Comparison of ENCODE assay signal across 8 cellular contexts in the genomic region with DNA sequence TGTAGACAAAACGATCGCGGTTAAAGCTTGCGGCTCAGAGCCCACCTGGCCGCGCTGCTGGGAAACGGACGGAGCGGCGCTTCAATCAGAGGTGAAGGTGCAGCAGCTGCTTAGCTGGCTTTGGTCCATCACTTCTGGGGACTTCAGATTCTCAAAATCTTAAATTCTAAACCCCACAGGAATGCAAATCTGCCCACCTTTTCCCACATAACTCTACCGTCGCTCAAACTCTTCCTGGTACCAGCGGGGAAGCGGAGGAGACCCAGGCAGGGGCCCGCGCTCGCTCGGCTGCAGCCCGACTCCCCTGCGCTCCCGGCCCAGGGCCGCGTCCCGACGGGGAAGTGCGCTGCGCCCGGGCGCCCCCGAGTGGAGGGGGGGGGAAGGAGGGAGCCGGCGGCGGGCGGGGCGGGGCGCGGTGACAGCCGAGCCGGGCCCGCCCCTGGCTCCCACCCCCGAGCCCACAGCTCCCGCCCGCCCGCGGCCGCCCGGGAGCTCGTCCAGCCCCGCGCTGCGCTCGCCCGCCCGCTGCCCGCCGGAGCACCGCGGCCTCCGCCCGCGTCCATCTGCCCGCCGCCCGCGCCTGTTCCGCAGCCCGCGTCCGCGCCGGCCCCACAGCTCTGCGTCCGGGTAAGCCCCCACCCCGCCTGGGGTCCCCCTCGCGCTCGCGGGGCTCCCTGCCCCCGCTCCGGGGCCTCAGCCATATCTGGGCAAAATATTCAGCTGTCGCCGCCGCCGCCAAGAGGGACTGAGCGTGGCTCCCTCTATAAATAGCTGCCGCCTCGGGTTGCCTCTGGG. TPM values are rescaled to one million over a fixed set of nuclear protein-coding genes. Genes with fewer than 3 reads are reported as not detected.
DNase-seq lines count a peak whose midpoint lies in the region; ATAC-seq, FAIRE-seq and TF ChIP-seq lines count a peak whose summit lies in the region.

TSS of gene TMOD1 (plus strand) at position 490 of the 795 bp plus-strand sequence. CDS start 22,523 bp downstream, outside the sequence.

- peak within 1 kb of the TSS; percentile 24 for H3K27ac Mint-ChIP-seq in T-helper 17 cell

- no peaks in the 10 kb centered on the region for H3K9me1 ChIP-seq in keratinocyte (ENCODE audit: control insufficient read depth, extremely low read depth, insufficient read depth, low read length)

- peaks cover 42% of the 10 kb centered on the region for H3K27me3 ChIP-seq in GM23248 (replicated peaks; ENCODE audit: insufficient read depth)
- H3K27me3 ChIP-seq in Loucy (ENCODE audit: insufficient read depth, low read length, poor library complexity, severe bottlenecking) = peaks cover 16% of the 10 kb centered on the region
- peaks cover 19% of the 10 kb centered on the region for H3K27me3 ChIP-seq in mammary epithelial cell (ENCODE audit: insufficient read depth, low read length)
- H3K27me3 ChIP-seq in keratinocyte (ENCODE audit: control insufficient read depth, extremely low read depth, insufficient read depth, low read length) = peaks cover 60% of the 10 kb centered on the region

- H3K4me1 ChIP-seq in GM23248 (ENCODE audit: insufficient read depth) = no peaks in the 10 kb centered on the region
- peaks cover 6% of the 10 kb centered on the region for H3K4me1 ChIP-seq in Loucy (ENCODE audit: insufficient read depth, low read length, poor library complexity, severe bottlenecking)
- H3K4me1 ChIP-seq in mammary epithelial cell (ENCODE audit: insufficient read depth, low read length) = peaks cover 13% of the 10 kb centered on the region
- H3K4me1 ChIP-seq in keratinocyte (ENCODE audit: control insufficient read depth, extremely low read depth, insufficient read depth, low read length) = no peaks in the 10 kb centered on the region

- H3K9me2 ChIP-seq in GM23248 (ENCODE audit: insufficient read depth) (no peaks in the 10 kb centered on the region), Loucy (replicated peaks; ENCODE audit: low read depth, low read length) (no peaks in the 10 kb centered on the region)

- FAIRE-seq in keratinocyte (lab: Jason Lieb, UNC) = no peak

- H3K4me3 ChIP-seq in GM23248 = peak within 1 kb of the TSS; percentile 73
- H3K4me3 ChIP-seq in Loucy (ENCODE audit: low read length, poor library complexity, severe bottlenecking) = peak within 1 kb of the TSS; percentile 67
- peak within 1 kb of the TSS; percentile 46 to 52 (median 46) for H3K4me3 ChIP-seq in mammary epithelial cell (replicated peaks in 1 of 3; ENCODE audit: insufficient read depth in 1 of 3, low read depth in 2 of 3, low read length in 3 of 3)
- H3K4me3 ChIP-seq in keratinocyte (ENCODE audit: control insufficient read depth in 2 of 3, extremely low read depth in 1 of 3, insufficient read depth in 2 of 3, low read depth in 1 of 3, low read length in 3 of 3) = peak within 1 kb of the TSS; percentile 29 to 40 (median 30)

- H2AFZ ChIP-seq in GM23248 (peak within 1 kb of the TSS; percentile 62), Loucy (ENCODE audit: low read length) (peak within 1 kb of the TSS; percentile 60), mammary epithelial cell (ENCODE audit: low read depth, low read length) (peak within 1 kb of the TSS; percentile 83), keratinocyte (ENCODE audit: control insufficient read depth, low read length) (no peak within 1 kb of the TSS)

- no peaks in the 10 kb centered on the region for H4K20me1 ChIP-seq in GM23248 (ENCODE audit: insufficient read depth)
- no peaks in the 10 kb centered on the region for H4K20me1 ChIP-seq in Loucy (ENCODE audit: insufficient read depth, low read length, poor library complexity, severe bottlenecking)
- no peaks in the 10 kb centered on the region for H4K20me1 ChIP-seq in mammary epithelial cell (ENCODE audit: insufficient read depth, low read length)
- peaks cover 3% of the 10 kb centered on the region for H4K20me1 ChIP-seq in keratinocyte (ENCODE audit: control insufficient read depth, extremely low read depth, insufficient read depth, low read length)

- H3K36me3 ChIP-seq in GM23248 (ENCODE audit: low read depth) (no peaks in the 10 kb centered on the region), Loucy (ENCODE audit: insufficient read depth, low read length) (no peaks in the 10 kb centered on the region), mammary epithelial cell (ENCODE audit: insufficient read depth, low read length) (no peaks in the 10 kb centered on the region), keratinocyte (ENCODE audit: control insufficient read depth in 2 of 2, extremely low read depth in 1 of 2, insufficient read depth in 2 of 2, low read length in 2 of 2) (no peaks in the 10 kb centered on the region)

- peaks cover 11% of the 10 kb centered on the region for H3K36me3 Mint-ChIP-seq in T-helper 17 cell (ENCODE audit: low read depth)

- no TSS peak for BruUV-seq in mammary epithelial cell (replicated peaks; lab: Mats Ljungman, UMichigan)

- peak; percentile 77 for ATAC-seq in T-helper 17 cell

- intact Hi-C loops in mammary epithelial cell (cut with micrococcal nuclease) = no loop called here

- H3K4me3 Mint-ChIP-seq in T-helper 17 cell = peak within 1 kb of the TSS; percentile 81

- H3F3A ChIP-seq in GM23248 (ENCODE audit: insufficient read depth) (no peaks in the 10 kb centered on the region), Loucy (ENCODE audit: low read depth) (0 out of 2 replicates have a peak, but pooled peaks cover 3% of the 10 kb centered on the region)

- CTCF ChIA-PET in mammary epithelial cell (lab: Charles Lee; ENCODE audit: low non-redundant PET) = interaction anchor here (1.7 kb wide), 1 partner anchor 97 kb away, joined by 6 read pairs; no protein-coding TSS in a partner anchor

- peaks cover 15% of the 10 kb centered on the region for H3K27me3 Mint-ChIP-seq in T-helper 17 cell

- H3K4me1 Mint-ChIP-seq in T-helper 17 cell = peaks cover 12% of the 10 kb centered on the region

- H3K79me2 ChIP-seq in GM23248 (ENCODE audit: insufficient read depth) (no peaks in the 10 kb centered on the region), Loucy (ENCODE audit: insufficient read depth, low read length) (no peaks in the 10 kb centered on the region), mammary epithelial cell (ENCODE audit: insufficient read depth, low read length) (no peaks in the 10 kb centered on the region), keratinocyte (ENCODE audit: control insufficient read depth, insufficient read depth, low read length) (no peaks in the 10 kb centered on the region)

- H3K9ac ChIP-seq in GM23248 = no peak within 1 kb of the TSS
- H3K9ac ChIP-seq in Loucy (ENCODE audit: low read depth, low read length, poor library complexity, severe bottlenecking) = no peak within 1 kb of the TSS
- H3K9ac ChIP-seq in mammary epithelial cell (ENCODE audit: insufficient read depth, low read length) = no peak within 1 kb of the TSS
- H3K9ac ChIP-seq in keratinocyte (ENCODE audit: control insufficient read depth, extremely low read depth, insufficient read depth, low read length) = no peak within 1 kb of the TSS

- in situ Hi-C loops in G401 (cut with HindIII; ENCODE audit: low sequenced_read_pairs) = no loop called here
- in situ Hi-C loops in GM23248 (cut with MboI) = no loop called here
- in situ Hi-C loops in mammary epithelial cell (cut with MboI; ENCODE audit: low sequenced_read_pairs in 2 of 2) = no loop called here

- TF ChIP-seq CTCF in Loucy (conservative IDR thresholded peaks at IDR 0.05; ENCODE audit: low read length) (0 out of 2 replicates have a peak, but pooled peaks have one; percentile 10), mammary epithelial cell (conservative IDR thresholded peaks at IDR 0.05 in 1 of 2, IDR thresholded peaks at IDR 0.05 in 1 of 2; ENCODE audit: extremely low read depth in 1 of 2, insufficient read depth in 1 of 2, low read depth in 1 of 2, low read length in 2 of 2) (peak in 1 of 2 donors; percentile 19), keratinocyte (optimal IDR thresholded peaks at IDR 0.05 in 1 of 3, IDR thresholded peaks at IDR 0.05 in 1 of 3, conservative IDR thresholded peaks at IDR 0.05 in 1 of 3; ENCODE audit: extremely low read depth in 1 of 3, insufficient read depth in 2 of 3, low read length in 3 of 3) (peak in 1 of 3 experiments; percentile 40)

- peak; percentile 76 for DNase-seq in G401 (ENCODE audit: low spot score)
- peak; percentile 66 for DNase-seq in GM23248
- DNase-seq in T-helper 17 cell = peak; percentile 13 to 37 (median 21)
- DNase-seq in mammary epithelial cell = peak; percentile 52
- DNase-seq in keratinocyte (ENCODE audit: low read depth, low spot score) = no peak
- DNase-seq in stimulated activated CD4-positive, alpha-beta T cell treated with anti-CD3 and anti-CD28 coated beads, Interleukin-12 subunit alpha, Interleukin-12 subunit beta, amount 100 ng/mL, for 24 hours (ENCODE audit: low read depth in 2 of 2) = peak; percentile 14 to 29
- no peak for DNase-seq in OCI-M2 (lab: John Stamatoyannopoulos, UW; ENCODE audit: unreplicated experiment)

- no peak within 1 kb of the TSS for H3K27ac ChIP-seq in GM23248
- no peak within 1 kb of the TSS for H3K27ac ChIP-seq in mammary epithelial cell (ENCODE audit: insufficient read depth, low read depth, low read length)
- no peak within 1 kb of the TSS for H3K27ac ChIP-seq in keratinocyte (ENCODE audit: control insufficient read depth, insufficient read depth, low read length)

- WGBS in GM23248 (ENCODE audit: low coverage in 1 of 2, low lambda C conversion rate in 2 of 2, missing lambda C conversion rate in 2 of 2), 2 experiments = 1 to 2% methylated on average over 24 to 45 of the region's 87 CpGs
- 2% methylated on average over 20 of the region's 87 CpGs for WGBS in mammary epithelial cell (ENCODE audit: low coverage, missing lambda C conversion rate)

- dilution Hi-C loops in mammary epithelial cell (cut with HindIII; ENCODE audit: low sequenced_read_pairs) (no loop called here), keratinocyte (cut with MboI; ENCODE audit: extremely low pct_ligation_motif_present, low sequenced_read_pairs) (no loop called here)

- H3K9me3 ChIP-seq in GM23248 (ENCODE audit: low read depth) (no peaks in the 10 kb centered on the region), Loucy (ENCODE audit: insufficient read depth, low read depth, low read length) (no peaks in the 10 kb centered on the region), T-helper 17 cell (ENCODE audit: control insufficient read depth, low read length, poor library complexity, severe bottlenecking) (no peaks in the 10 kb centered on the region), mammary epithelial cell (replicated peaks; ENCODE audit: insufficient read depth, low read length) (no peaks in the 10 kb centered on the region), keratinocyte (ENCODE audit: control insufficient read depth, low read depth, low read length) (no peaks in the 10 kb centered on the region)

- H3K4me2 ChIP-seq in GM23248 (ENCODE audit: unreplicated experiment) (peak within 1 kb of the TSS; percentile 61), Loucy (ENCODE audit: low read depth, low read length, poor library complexity, severe bottlenecking) (peak within 1 kb of the TSS; percentile 67), mammary epithelial cell (ENCODE audit: insufficient read depth, low read depth, low read length) (peak within 1 kb of the TSS; percentile 96), keratinocyte (ENCODE audit: control insufficient read depth, extremely low read depth, insufficient read depth, low read depth, low read length) (peak within 1 kb of the TSS; percentile 62)

RNA-seq across cellular contexts. Expression of gene TMOD1, which starts in this region (rescaled TPM):
- total RNA-seq in G401 (2014; rRNA removed; shearing (Covaris generic)) = not detected in 2 replicates
- 1.3 TPM in 1 of 2 replicates, not detected in the other for total RNA-seq in GM23248 (2014; rRNA removed; shearing (Covaris generic))
- polyA plus RNA-seq in GM23248 (2016; fragmentation: Nextera tagmentation; extraction: Ambion mirVana) (0.34 and 0.43 TPM in 2 replicates), mammary epithelial cell (0.08 TPM), keratinocyte (not detected in 3 replicates)
- total RNA-seq in T-helper 17 cell (under 1 TPM; 0.86 to 0.94 TPM), mammary epithelial cell (under 1 TPM in 1 of 2 donors, not detected in 1; 0.19 TPM)
- polyA minus RNA-seq in mammary epithelial cell (not detected), keratinocyte (0.13 TPM in 1 of 3 replicates, not detected in the others)
- polyA plus RNA-seq in keratinocyte (2011; ENCODE audit: low read depth) = 0.07 TPM
- polyA plus RNA-seq in keratinocyte (2011; cell fraction: cytosol; rRNA removed) = 0.04 TPM in 1 of 2 replicates, not detected in the other
- polyA plus RNA-seq in keratinocyte (2011; cell fraction: nucleus; rRNA removed) = 0.03 TPM in 1 of 2 replicates, not detected in the other
- 0.28 TPM in 1 of 2 replicates, not detected in the other for polyA plus RNA-seq in keratinocyte (2012; ENCODE audit: low replicate concordance)
- polyA minus RNA-seq in keratinocyte (2011; cell fraction: cytosol; rRNA and poly(A)+ RNA removed) = not detected
- polyA minus RNA-seq in keratinocyte (2011; cell fraction: nucleus; rRNA and poly(A)+ RNA removed) = not detected in 2 replicates

Comparison
In these comparisons a context has a peak if more than half of its experiments do, and no peak if none do; other contexts are left out.
1. Peak in DNase-seq in G401; RNA of the gene not detected or under 1 TPM.
2. Peak in DNase-seq and ATAC-seq in T-helper 17 cell; RNA of the gene not detected or under 1 TPM.
3. Peak in DNase-seq, H3K4me3 ChIP-seq and H3K4me2 ChIP-seq in mammary epithelial cell; RNA of the gene not detected or under 1 TPM.
4. DNase-seq: peak in GM23248 (single experiment) and stimulated activated CD4-positive, alpha-beta T cell treated with anti-CD3 and anti-CD28 coated beads, Interleukin-12 subunit alpha, Interleukin-12 subunit beta, amount 100 ng/mL, for 24 hours (2 of 2); none in keratinocyte (single experiment) and OCI-M2 (single experiment).
5. Peak in every context shown above with its lines, with median percentiles within 50 percentile points of each other: H3K4me2 ChIP-seq and H3K4me3 ChIP-seq.